In the genomic region with DNA sequence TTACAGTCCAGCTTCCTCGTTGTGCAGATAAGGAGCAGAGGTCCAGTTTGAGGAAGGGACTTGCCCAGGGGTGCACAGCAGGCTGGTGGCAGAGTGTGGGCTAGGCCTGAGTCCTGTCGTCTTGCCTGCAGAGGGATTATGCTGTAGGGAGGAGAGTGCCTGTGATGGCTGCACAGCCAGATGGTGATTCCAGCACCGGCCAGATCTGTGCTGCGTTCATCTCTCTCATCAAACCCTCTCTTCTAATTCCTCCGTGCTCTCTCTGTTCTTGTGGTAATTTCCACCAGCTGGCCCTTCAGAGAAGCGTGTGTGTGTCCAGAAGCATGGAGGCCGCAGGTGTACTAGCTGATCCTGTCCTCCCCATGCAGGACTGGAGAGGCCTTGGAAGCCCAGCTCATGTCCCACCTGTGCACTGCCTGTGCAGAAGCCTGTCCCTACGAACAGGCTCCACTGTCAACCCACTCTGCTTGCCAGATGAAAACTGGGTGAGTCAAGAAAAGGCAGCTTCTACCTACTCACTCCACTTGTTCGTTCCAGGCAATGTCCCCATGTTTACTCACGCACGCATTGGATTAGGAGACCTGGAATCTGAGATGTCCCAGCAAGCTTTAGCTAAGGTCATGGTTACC, we compare ENCODE assay signal across 17 cellular contexts.
DNase-seq lines count a peak whose midpoint lies in the region; ATAC-seq and TF ChIP-seq lines count a peak whose summit lies in the region.
"Had no signal": no experiment of that assay in that cellular context is flagged by ENCODE, and none has a peak within 500 bp of the region (broad histone marks: within the 10 kb centered on the region; RNA-seq: fewer than 3 reads in every experiment).

No MANE protein-coding gene starts in this region.

- POLR2A ChIA-PET in WTC11 (lab: Charles Lee), result no interaction called here

- H3K14ac ChIP-seq in neuronal stem cell (ENCODE audit: low read length), result no peak overlapping the region

- no peak overlapping the region for H2BK12ac ChIP-seq in neuronal stem cell (ENCODE audit: low read length)

- no peaks in the 10 kb centered on the region for H3K4me1 Mint-ChIP-seq in stimulated activated naive CD8-positive, alpha-beta T cell treated with anti-CD3 and anti-CD28 coated beads, Interleukin-15, amount 100 ng/mL, for 72 hours
- peaks cover 24% of the 10 kb centered on the region for H3K4me1 Mint-ChIP-seq in WTC11

- H3K4me3 ChIP-seq in neuronal stem cell (ENCODE audit: low read length in 2 of 2) (no peak overlapping the region), Karpas-422 (ENCODE audit: low read length) (no peak overlapping the region)
- H3K4me3 ChIP-seq: A549 had no signal

- H3K36me3 ChIP-seq in neuronal stem cell (replicated peaks in 1 of 2; ENCODE audit: control insufficient read depth in 2 of 2, insufficient read depth in 2 of 2, low read length in 2 of 2) (no peaks in the 10 kb centered on the region), Karpas-422 (ENCODE audit: insufficient read depth, low read length) (no peaks in the 10 kb centered on the region)

- peaks cover 0 to 4% of the 10 kb centered on the region in 2 donors for H3K9me3 Mint-ChIP-seq in stimulated activated naive CD8-positive, alpha-beta T cell treated with anti-CD3 and anti-CD28 coated beads, Interleukin-15, amount 100 ng/mL, for 72 hours
- H3K9me3 Mint-ChIP-seq in WTC11, result peaks cover 10% of the 10 kb centered on the region
- H3K9me3 Mint-ChIP-seq: CD4-positive, alpha-beta T cell had no signal

- no peak overlapping the region for H3K9ac ChIP-seq in neuronal stem cell (ENCODE audit: low read depth, low read length, poor library complexity)
- H3K9ac ChIP-seq in Karpas-422 (ENCODE audit: low read length), result no peak overlapping the region

- H2AFZ ChIP-seq in neuronal stem cell (ENCODE audit: low read length) (no peak overlapping the region), Karpas-422 (ENCODE audit: low read length) (no peak overlapping the region)

- no peak overlapping the region for H3K27ac ChIP-seq in neuronal stem cell (replicated peaks; ENCODE audit: low read length)
- no peak overlapping the region for H3K27ac ChIP-seq in Karpas-422 (ENCODE audit: low read length)
- H3K27ac ChIP-seq: 22Rv1, A549, C4-2B had no signal

- no peak overlapping the region for H3K4me3 Mint-ChIP-seq in stimulated activated naive CD8-positive, alpha-beta T cell treated with anti-CD3 and anti-CD28 coated beads, Interleukin-15, amount 100 ng/mL, for 72 hours
- H3K4me3 Mint-ChIP-seq in WTC11, result no peak overlapping the region
- H3K4me3 Mint-ChIP-seq: CD4-positive, alpha-beta T cell; H9 had no signal

- H3K4ac ChIP-seq in neuronal stem cell (ENCODE audit: low read length), result no peak overlapping the region

- no peaks in the 10 kb centered on the region for H3K79me1 ChIP-seq in neuronal stem cell (ENCODE audit: low read depth, low read length)

- H3K9me2 ChIP-seq in Karpas-422 (replicated peaks; ENCODE audit: insufficient read depth, low read length), result no peaks in the 10 kb centered on the region

- TF ChIP-seq CTCF in WTC11 (IDR thresholded peaks at IDR 0.05), result no peak

- H3K9me3 ChIP-seq in neuronal stem cell (replicated peaks in 1 of 2; ENCODE audit: control insufficient read depth in 2 of 2, insufficient read depth in 1 of 2, low read depth in 1 of 2, low read length in 2 of 2) (no peaks in the 10 kb centered on the region), Karpas-422 (ENCODE audit: low read length) (no peaks in the 10 kb centered on the region)
- H3K9me3 ChIP-seq: A549, Caco-2 had no signal

- H3K27me3 ChIP-seq in neuronal stem cell (ENCODE audit: control insufficient read depth in 3 of 3, insufficient read depth in 3 of 3, low read depth in 1 of 3, low read length in 3 of 3) (no peaks in the 10 kb centered on the region), Karpas-422 (ENCODE audit: low read length) (no peaks in the 10 kb centered on the region)

- no peak overlapping the region for H2BK15ac ChIP-seq in neuronal stem cell (ENCODE audit: low read length)

- H3K4me1 ChIP-seq in neuronal stem cell (ENCODE audit: control insufficient read depth in 2 of 2, insufficient read depth in 1 of 2, low read depth in 1 of 2, low read length in 2 of 2) (no peaks in the 10 kb centered on the region), Karpas-422 (ENCODE audit: low read length) (no peaks in the 10 kb centered on the region)
- H3K4me1 ChIP-seq: A549, Caco-2 had no signal

- H3K4me2 ChIP-seq in neuronal stem cell (ENCODE audit: insufficient read depth, low read length, poor library complexity, severe bottlenecking) (no peak overlapping the region), Karpas-422 (ENCODE audit: low read depth, low read length, poor library complexity, severe bottlenecking) (no peak overlapping the region)
- H3K4me2 ChIP-seq: A549 had no signal

- peaks cover 6% of the 10 kb centered on the region for H3K36me3 Mint-ChIP-seq in WTC11

- ATAC-seq in stimulated activated naive CD8-positive, alpha-beta T cell treated with anti-CD3 and anti-CD28 coated beads, Interleukin-15, amount 100 ng/mL, for 72 hours, result peak; percentile 31
- ATAC-seq in stimulated activated naive CD8-positive, alpha-beta T cell treated with anti-CD3 and anti-CD28 coated beads, Interleukin-15, Interleukin-2, amounts not matched to agents 100 U/mL and 50 U/mL, for 24 hours, result no peak
- ATAC-seq in WTC11, result peak; percentile 32; the same call in 1 of the 2 replicates
- ATAC-seq in GM21528 (IDR thresholded peaks at IDR 0.05; ENCODE audit: low FRiP score, unreplicated experiment), result no peak
- ATAC-seq in HG02852 (IDR thresholded peaks at IDR 0.05; ENCODE audit: unreplicated experiment), result no peak
- ATAC-seq: A549 had no signal

- no CpG with 5 or more reads among the region's 11 CpGs for WGBS in neuronal stem cell (ENCODE audit: extremely low coverage in 2 of 2, insufficient read length in 2 of 2, insufficient replicate concordance in 1 of 2), 2 donors

- peak overlapping the region; percentile 21 for H3K18ac ChIP-seq in neuronal stem cell (ENCODE audit: low read length)

- no peak overlapping the region for H4K91ac ChIP-seq in neuronal stem cell (ENCODE audit: low read depth, low read length, poor library complexity)

- DNase-seq in stimulated activated naive CD8-positive, alpha-beta T cell treated with anti-CD3 and anti-CD28 coated beads, Interleukin-15, amount 100 ng/mL, for 72 hours, result no peak
- DNase-seq in stimulated activated naive CD8-positive, alpha-beta T cell treated with anti-CD3 and anti-CD28 coated beads, Interleukin-15, Interleukin-2, amounts not matched to agents 100 U/mL and 50 U/mL, for 24 hours, result no peak
- DNase-seq in WTC11 (ENCODE audit: low spot score) (no peak), neuronal stem cell (ENCODE audit: low spot score) (no peak), Karpas-422 (no peak), HuH-7 (ENCODE audit: low spot score) (no peak)
- DNase-seq: AML-193; Caco-2; CD4-positive, alpha-beta T cell; GDM1; GOT3; H9 had no signal

- no peak overlapping the region for H2BK120ac ChIP-seq in neuronal stem cell (ENCODE audit: low read depth, low read length)

- CTCF ChIA-PET in WTC11 (lab: Charles Lee), result interaction anchor here (0.9 to 1.1 kb wide), 3 partner anchors 16 to 225 kb away, joined by 3 to 4 read pairs (median 3); no protein-coding TSS in a partner anchor

- no peaks in the 10 kb centered on the region for H3K27me3 Mint-ChIP-seq in stimulated activated naive CD8-positive, alpha-beta T cell treated with anti-CD3 and anti-CD28 coated beads, Interleukin-15, amount 100 ng/mL, for 72 hours
- H3K27me3 Mint-ChIP-seq in WTC11 (ENCODE audit: low read depth), result no peaks in the 10 kb centered on the region; the same call in 1 of the 2 replicates
- H3K27me3 Mint-ChIP-seq: CD4-positive, alpha-beta T cell had no signal

- H4K8ac ChIP-seq in neuronal stem cell (ENCODE audit: low read depth, low read length), result no peak overlapping the region

- H2BK5ac ChIP-seq in neuronal stem cell (ENCODE audit: low read length), result no peak overlapping the region

- no peaks in the 10 kb centered on the region for H3K79me2 ChIP-seq in Karpas-422 (ENCODE audit: low read length)

- H3K27ac Mint-ChIP-seq in stimulated activated naive CD8-positive, alpha-beta T cell treated with anti-CD3 and anti-CD28 coated beads, Interleukin-15, amount 100 ng/mL, for 72 hours, result no peak overlapping the region
- H3K27ac Mint-ChIP-seq in WTC11, result no peak overlapping the region
- H3K27ac Mint-ChIP-seq: CD4-positive, alpha-beta T cell had no signal

- no peaks in the 10 kb centered on the region for H4K20me1 ChIP-seq in Karpas-422 (ENCODE audit: insufficient read depth, low read depth, low read length)

- peak overlapping the region; percentile 3 for H3K23ac ChIP-seq in neuronal stem cell (ENCODE audit: low read depth, low read length, poor library complexity)

- H2AK5ac ChIP-seq in neuronal stem cell (ENCODE audit: low read depth, low read length), result no peak overlapping the region

TF ChIP-seq in WTC11, 78 proteins besides CTCF, POLR2A, EP300 and RAD21 (continues in another document):
- TF ChIP-seq ATF2 (CRISPR knock-in tag; IDR thresholded peaks at IDR 0.05; ENCODE audit: borderline replicate concordance, low read depth) (no peak), ETV6 (CRISPR knock-in tag; IDR thresholded peaks at IDR 0.05) (no peak), CBFB (CRISPR knock-in tag; IDR thresholded peaks at IDR 0.05; ENCODE audit: low read depth) (no peak), ZNF317 (CRISPR knock-in tag; IDR thresholded peaks at IDR 0.05; ENCODE audit: borderline replicate concordance, low read depth) (no peak), FOXJ3 (CRISPR knock-in tag; IDR thresholded peaks at IDR 0.05; ENCODE audit: borderline replicate concordance) (no peak)
- TF ChIP-seq, protein P1, sequence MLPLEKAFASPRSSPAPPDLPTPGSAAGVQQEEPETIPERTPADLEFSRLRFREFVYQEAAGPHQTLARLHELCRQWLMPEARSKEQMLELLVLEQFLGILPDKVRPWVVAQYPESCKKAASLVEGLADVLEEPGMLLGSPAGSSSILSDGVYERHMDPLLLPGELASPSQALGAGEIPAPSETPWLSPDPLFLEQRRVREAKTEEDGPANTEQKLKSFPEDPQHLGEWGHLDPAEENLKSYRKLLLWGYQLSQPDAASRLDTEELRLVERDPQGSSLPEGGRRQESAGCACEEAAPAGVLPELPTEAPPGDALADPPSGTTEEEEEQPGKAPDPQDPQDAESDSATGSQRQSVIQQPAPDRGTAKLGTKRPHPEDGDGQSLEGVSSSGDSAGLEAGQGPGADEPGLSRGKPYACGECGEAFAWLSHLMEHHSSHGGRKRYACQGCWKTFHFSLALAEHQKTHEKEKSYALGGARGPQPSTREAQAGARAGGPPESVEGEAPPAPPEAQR (CRISPR knock-in tag; IDR thresholded peaks at IDR 0.05), result no peak

Comparison
In these comparisons a context has a peak if more than half of its experiments do, and no peak if none do; other contexts are left out.
1. ATAC-seq: peak in stimulated activated naive CD8-positive, alpha-beta T cell treated with anti-CD3 and anti-CD28 coated beads, Interleukin-15, amount 100 ng/mL, for 72 hours (single experiment) and WTC11 (single experiment); none in stimulated activated naive CD8-positive, alpha-beta T cell treated with anti-CD3 and anti-CD28 coated beads, Interleukin-15, Interleukin-2, amounts not matched to agents 100 U/mL and 50 U/mL, for 24 hours (single experiment), GM21528 (single experiment) and HG02852 (single experiment).